ENCODE assay signal across 1 cellular context in the genomic region with DNA sequence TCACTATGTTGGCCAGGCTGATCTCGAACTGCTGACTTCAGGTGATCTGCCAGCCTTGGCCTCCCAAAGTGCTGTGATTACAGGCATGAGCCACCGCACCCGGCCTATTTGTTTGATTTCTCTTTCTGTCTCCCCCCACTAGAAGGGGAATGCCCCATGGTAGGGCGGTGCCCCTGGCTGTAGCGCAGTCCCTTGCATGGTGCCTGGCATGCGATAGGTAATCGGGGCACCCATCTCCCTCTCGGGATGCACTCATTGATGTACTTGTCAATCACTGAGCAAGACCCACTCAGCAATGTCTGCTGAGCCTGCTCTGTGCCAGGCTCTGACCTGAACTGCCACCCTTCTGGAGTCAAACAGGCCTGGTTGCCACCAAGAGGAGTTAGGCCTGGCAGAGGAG.
TF ChIP-seq lines count a peak whose summit lies in the region.

No MANE protein-coding gene starts in this region.

TF ChIP-seq in HCT116, 20 proteins besides CTCF, POLR2A, EP300 and RAD21 (continued from another document):
- no peak for TF ChIP-seq EZH2phosphoT487 (IDR thresholded peaks at IDR 0.05; ENCODE audit: borderline replicate concordance)
- TF ChIP-seq, protein P1, sequence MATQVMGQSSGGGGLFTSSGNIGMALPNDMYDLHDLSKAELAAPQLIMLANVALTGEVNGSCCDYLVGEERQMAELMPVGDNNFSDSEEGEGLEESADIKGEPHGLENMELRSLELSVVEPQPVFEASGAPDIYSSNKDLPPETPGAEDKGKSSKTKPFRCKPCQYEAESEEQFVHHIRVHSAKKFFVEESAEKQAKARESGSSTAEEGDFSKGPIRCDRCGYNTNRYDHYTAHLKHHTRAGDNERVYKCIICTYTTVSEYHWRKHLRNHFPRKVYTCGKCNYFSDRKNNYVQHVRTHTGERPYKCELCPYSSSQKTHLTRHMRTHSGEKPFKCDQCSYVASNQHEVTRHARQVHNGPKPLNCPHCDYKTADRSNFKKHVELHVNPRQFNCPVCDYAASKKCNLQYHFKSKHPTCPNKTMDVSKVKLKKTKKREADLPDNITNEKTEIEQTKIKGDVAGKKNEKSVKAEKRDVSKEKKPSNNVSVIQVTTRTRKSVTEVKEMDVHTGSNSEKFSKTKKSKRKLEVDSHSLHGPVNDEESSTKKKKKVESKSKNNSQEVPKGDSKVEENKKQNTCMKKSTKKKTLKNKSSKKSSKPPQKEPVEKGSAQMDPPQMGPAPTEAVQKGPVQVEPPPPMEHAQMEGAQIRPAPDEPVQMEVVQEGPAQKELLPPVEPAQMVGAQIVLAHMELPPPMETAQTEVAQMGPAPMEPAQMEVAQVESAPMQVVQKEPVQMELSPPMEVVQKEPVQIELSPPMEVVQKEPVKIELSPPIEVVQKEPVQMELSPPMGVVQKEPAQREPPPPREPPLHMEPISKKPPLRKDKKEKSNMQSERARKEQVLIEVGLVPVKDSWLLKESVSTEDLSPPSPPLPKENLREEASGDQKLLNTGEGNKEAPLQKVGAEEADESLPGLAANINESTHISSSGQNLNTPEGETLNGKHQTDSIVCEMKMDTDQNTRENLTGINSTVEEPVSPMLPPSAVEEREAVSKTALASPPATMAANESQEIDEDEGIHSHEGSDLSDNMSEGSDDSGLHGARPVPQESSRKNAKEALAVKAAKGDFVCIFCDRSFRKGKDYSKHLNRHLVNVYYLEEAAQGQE (IDR thresholded peaks at IDR 0.05; ENCODE audit: low read depth): no peak
- no peak for TF ChIP-seq FOSL1 (IDR thresholded peaks at IDR 0.05; ENCODE audit: low read depth)
- no peak for TF ChIP-seq CEBPB (IDR thresholded peaks at IDR 0.05; ENCODE audit: low read depth)
